In genomic region chr17:36932383-36933173, GRCh38 we compare ENCODE assay signal across 12 cellular contexts. TPM values are rescaled to one million over a fixed set of nuclear protein-coding genes. Genes with fewer than 3 reads are reported as not detected.
DNase-seq lines count a peak whose midpoint lies in the region; ATAC-seq, FAIRE-seq and TF ChIP-seq lines count a peak whose summit lies in the region.
"Had no signal": no experiment of that assay in that cellular context is flagged by ENCODE, and none has a peak within 500 bp of the region (broad histone marks: within the 10 kb centered on the region; RNA-seq: fewer than 3 reads in every experiment).

No MANE protein-coding gene starts in this region.

- no peak overlapping the region for H3K4me3 ChIP-seq in HepG2 (replicated peaks in 1 of 3; ENCODE audit: insufficient read depth in 1 of 3, low read depth in 2 of 3, low read length in 3 of 3)
- no peak overlapping the region for H3K4me3 ChIP-seq in right lobe of liver
- peak overlapping the region; percentile 61 for H3K4me3 ChIP-seq in adipocyte (ENCODE audit: low read length)
- peak overlapping the region; percentile 57 for H3K4me3 ChIP-seq in mesendoderm (ENCODE audit: low read length)
- peak overlapping the region; percentile 3 for H3K4me3 ChIP-seq in urinary bladder (ENCODE audit: low read depth, low read length)

- peak overlapping the region; percentile 48 for H3K23ac ChIP-seq in mesendoderm (ENCODE audit: low read length)

- POLR2A ChIA-PET in HepG2 (lab: Yijun Ruan, JAX) = no interaction called here

- H2BK15ac ChIP-seq in mesendoderm (replicated peaks; ENCODE audit: low read depth) = no peak overlapping the region

- H3K27me3 ChIP-seq in HepG2 (ENCODE audit: control insufficient read depth in 1 of 2, insufficient read depth in 2 of 2, low read length in 2 of 2) (peaks cover 39 to 96% of the 10 kb centered on the region in 2 experiments), right lobe of liver (peaks cover 19 to 58% of the 10 kb centered on the region in 2 donors), adipocyte (replicated peaks; ENCODE audit: control insufficient read depth, insufficient read depth, low read length) (peaks cover 96% of the 10 kb centered on the region), mesendoderm (ENCODE audit: insufficient read depth, low read length, poor library complexity) (peaks cover 19% of the 10 kb centered on the region)

- H4K5ac ChIP-seq in mesendoderm (ENCODE audit: low read length) = no peak overlapping the region

- H4K20me1 ChIP-seq in HepG2 (ENCODE audit: insufficient read depth, low read length) = peaks cover 16% of the 10 kb centered on the region; the same call in 1 of the 2 replicates

- H2AFZ ChIP-seq in HepG2 (ENCODE audit: low read length) = no peak overlapping the region

- no peak for TF ChIP-seq RAD21 in HepG2 (CRISPR knock-in tag; IDR thresholded peaks at IDR 0.05)

- H3K18ac ChIP-seq in mesendoderm (ENCODE audit: low read length) = peak overlapping the region; percentile 72

- H2AK5ac ChIP-seq in mesendoderm (ENCODE audit: low read length) = peak overlapping the region; percentile 92

- no peak overlapping the region for H2BK120ac ChIP-seq in mesendoderm (ENCODE audit: low read depth, low read length)

- H3K4me1 ChIP-seq in HepG2 (ENCODE audit: insufficient read depth, low read length) (peaks cover 42% of the 10 kb centered on the region), right lobe of liver (peaks cover 0 to 43% (median 5%) of the 10 kb centered on the region in 4 donors), adipocyte (ENCODE audit: control insufficient read depth, insufficient read depth, low read length) (peaks cover 12% of the 10 kb centered on the region), mesendoderm (ENCODE audit: control insufficient read depth, low read depth, low read length) (peaks cover 35% of the 10 kb centered on the region), urinary bladder (ENCODE audit: insufficient read depth) (no peaks in the 10 kb centered on the region)

- intact Hi-C loops in HepG2 (cut with micrococcal nuclease; ENCODE audit: unreplicated experiment) = no loop called here
- intact Hi-C loops in right lobe of liver (cut with DNase I) = no loop called here

- TF ChIP-seq EP300 in HepG2 (IDR thresholded peaks at IDR 0.05; ENCODE audit: low read depth in 2 of 2, low read length in 2 of 2) (no peak), HepG2 (CRISPR knock-in tag; IDR thresholded peaks at IDR 0.05; ENCODE audit: borderline replicate concordance) (no peak)

- no peak overlapping the region for H3K9ac ChIP-seq in HepG2 (ENCODE audit: insufficient read depth, low read depth, low read length)
- no peak overlapping the region for H3K9ac ChIP-seq in adipocyte (ENCODE audit: low read length)
- H3K9ac ChIP-seq in mesendoderm (ENCODE audit: low read length) = peak overlapping the region; percentile 99

- FAIRE-seq in HepG2 (lab: Jason Lieb, UNC) = no peak

- no peaks in the 10 kb centered on the region for H3K9me3 ChIP-seq in HepG2 (ENCODE audit: low read length)
- H3K9me3 ChIP-seq in right lobe of liver = no peaks in the 10 kb centered on the region
- H3K9me3 ChIP-seq in adipocyte (ENCODE audit: control insufficient read depth, low read length) = peaks cover 5% of the 10 kb centered on the region
- H3K9me3 ChIP-seq: gastroesophageal sphincter had no signal

- CTCF ChIA-PET in HepG2 (lab: Yijun Ruan, JAX; ENCODE audit: low intra/inter-chr PET ratio, low total read pairs) = no interaction called here

- H2BK5ac ChIP-seq in mesendoderm (ENCODE audit: low read length) = peak overlapping the region; percentile 49

- no peak overlapping the region for H3K4ac ChIP-seq in mesendoderm (ENCODE audit: low read depth, low read length)

- H3K79me2 ChIP-seq in HepG2 (ENCODE audit: insufficient read depth, low read length) = no peaks in the 10 kb centered on the region
- peaks cover 57% of the 10 kb centered on the region for H3K79me2 ChIP-seq in mesendoderm (ENCODE audit: control insufficient read depth, insufficient read depth, low read length)

- TF ChIP-seq CTCF in HepG2 (CRISPR knock-in tag; IDR thresholded peaks at IDR 0.05) (no peak), right lobe of liver (IDR thresholded peaks at IDR 0.05) (no peak)

- no peak overlapping the region for H4K8ac ChIP-seq in mesendoderm (ENCODE audit: low read depth, low read length)

- H3K4me2 ChIP-seq in HepG2 (ENCODE audit: low read depth, low read length) = no peak overlapping the region
- peak overlapping the region; percentile 61 for H3K4me2 ChIP-seq in mesendoderm (ENCODE audit: low read length)

- WGBS in HepG2 (ENCODE audit: low lambda C conversion rate) = 28% methylated on average over 32 of the region's 36 CpGs
- WGBS in right lobe of liver (ENCODE audit: insufficient coverage, low coverage, low lambda C conversion rate, missing lambda C conversion rate) = 4% methylated on average over 30 of the region's 36 CpGs
- WGBS in mesendoderm (ENCODE audit: extremely low coverage, insufficient coverage, low lambda C conversion rate) = no CpG with 5 or more reads among the region's 36 CpGs
- WGBS in urinary bladder = 4% methylated on average over 36 of the region's 36 CpGs

- H3K36me3 ChIP-seq in HepG2 (replicated peaks in 1 of 2; ENCODE audit: control insufficient read depth in 1 of 2, insufficient read depth in 2 of 2, low read length in 2 of 2) (no peaks in the 10 kb centered on the region), right lobe of liver (no peaks in the 10 kb centered on the region), adipocyte (ENCODE audit: control insufficient read depth, insufficient read depth, low read length, severe bottlenecking) (no peaks in the 10 kb centered on the region), mesendoderm (ENCODE audit: control insufficient read depth, insufficient read depth, low read length) (peaks cover 8% of the 10 kb centered on the region), urinary bladder (ENCODE audit: insufficient read depth) (no peaks in the 10 kb centered on the region)
- H3K36me3 ChIP-seq: gastroesophageal sphincter had no signal

- DNase-seq in HepG2 (ENCODE audit: low spot score) (no peak), right lobe of liver (no peak), adipocyte (ENCODE audit: low read depth) (no peak), mesendoderm (no peak), HCEC 1CT (no peak)
- DNase-seq: anterior cingulate cortex, posterior cingulate gyrus had no signal

- no peak for ATAC-seq in HepG2
- ATAC-seq in right lobe of liver = no peak
- no peak for ATAC-seq in HG03457 (IDR thresholded peaks at IDR 0.05; ENCODE audit: unreplicated experiment)
- ATAC-seq in HG02623 (IDR thresholded peaks at IDR 0.05; ENCODE audit: unreplicated experiment) = no peak
- ATAC-seq: gastroesophageal sphincter, HCT116 had no signal

- H3K79me1 ChIP-seq in mesendoderm (ENCODE audit: low read length) = peaks cover 14% of the 10 kb centered on the region

- no TSS peak for BruUV-seq in HepG2 (replicated peaks; lab: Mats Ljungman, UMichigan)

- TF ChIP-seq POLR2A in HepG2 (IDR thresholded peaks at IDR 0.05; ENCODE audit: insufficient read depth in 1 of 2, low read depth in 2 of 2, low read length in 2 of 2) (no peak), right lobe of liver (IDR thresholded peaks at IDR 0.05) (no peak)

- peak overlapping the region; percentile 98 for H3K56ac ChIP-seq in mesendoderm (ENCODE audit: low read length)

- H3K27ac ChIP-seq in HepG2 (ENCODE audit: extremely low read length, insufficient read depth, low read length) (no peak overlapping the region), right lobe of liver (no peak overlapping the region), mesendoderm (ENCODE audit: low read depth, low read length) (no peak overlapping the region), urinary bladder (ENCODE audit: low read depth) (no peak overlapping the region)
- H3K27ac ChIP-seq: gastroesophageal sphincter had no signal

- in situ Hi-C loops in HepG2 (cut with HindIII; ENCODE audit: extremely low pct_ligation_motif_present, low pct_unique_long_range_greater_than_20kb) = no loop called here

RNA-seq across cellular contexts. Expression of gene LHX1, which starts 4.7 kb away (rescaled TPM):
- total RNA-seq in HepG2 (2016; rRNA removed; fragmentation: Illumina TruSeq; extraction: Trizol) = not detected in 2 replicates
- total RNA-seq in HepG2 (2016; cell fraction: cytosol; rRNA removed; fragmentation: Illumina TruSeq; extraction: Trizol; ENCODE audit: low read depth) = not detected in 2 replicates
- total RNA-seq in HepG2 (2016; cell fraction: insoluble cytoplasmic fraction; rRNA removed; fragmentation: Illumina TruSeq; extraction: Trizol) = not detected in 2 replicates
- total RNA-seq in HepG2 (2016; cell fraction: membrane; rRNA removed; fragmentation: Illumina TruSeq; extraction: Trizol) = not detected in 2 replicates
- total RNA-seq in HepG2 (2016; cell fraction: nucleus; rRNA removed; fragmentation: Illumina TruSeq; extraction: Trizol) = not detected in 2 replicates
- not detected in 2 replicates for polyA plus RNA-seq in HepG2 (2011; rRNA removed)
- not detected in 2 replicates for polyA plus RNA-seq in HepG2 (2011; cell fraction: cytosol; rRNA removed)
- polyA plus RNA-seq in HepG2 (2011; cell fraction: nucleus; rRNA removed) = not detected in 2 replicates
- polyA plus RNA-seq in HepG2 (2012) = not detected in 2 replicates
- polyA plus RNA-seq in HepG2 (2016; cell fraction: cytosol; fragmentation: Illumina TruSeq; extraction: Trizol; ENCODE audit: low read depth) = not detected in 2 replicates
- polyA plus RNA-seq in HepG2 (2016; cell fraction: insoluble cytoplasmic fraction; fragmentation: Illumina TruSeq; extraction: Trizol; ENCODE audit: low read depth) = not detected in 2 replicates
- not detected in 2 replicates for polyA plus RNA-seq in HepG2 (2016; cell fraction: membrane; fragmentation: Illumina TruSeq; extraction: Trizol; ENCODE audit: low read depth)
- polyA plus RNA-seq in HepG2 (2016; cell fraction: nucleus; fragmentation: Illumina TruSeq; extraction: Trizol; ENCODE audit: insufficient read depth, low read depth) = not detected in 2 replicates
- 0.07 TPM in 1 of 2 replicates, not detected in the other for polyA minus RNA-seq in HepG2 (2011; rRNA and poly(A)+ RNA removed; ENCODE audit: low replicate concordance)
- not detected in 2 replicates for polyA minus RNA-seq in HepG2 (2011; cell fraction: cytosol; rRNA and poly(A)+ RNA removed)
- polyA minus RNA-seq in HepG2 (2011; cell fraction: nucleus; rRNA and poly(A)+ RNA removed) = not detected in 2 replicates
- not detected for total RNA-seq in right lobe of liver
- polyA plus RNA-seq in mesendoderm (2013, experiment 1 of 2) = 20.5 TPM
- 18.4 TPM for polyA plus RNA-seq in mesendoderm (2013, experiment 2 of 2)
- total RNA-seq in urinary bladder = 0.05 TPM
- polyA plus RNA-seq in urinary bladder = not detected
- total RNA-seq: gastroesophageal sphincter had no signal

RNA-seq across cellular contexts. Expression of gene AATF, which starts 16.2 kb away (rescaled TPM):
- total RNA-seq in HepG2 (2016; rRNA removed; fragmentation: Illumina TruSeq; extraction: Trizol) (53.3 and 58.1 TPM in 2 replicates), right lobe of liver (10 to 100 TPM; 13.2 to 19.5 (median 16.7) TPM), urinary bladder (11.3 TPM)
- 22.9 and 24.6 TPM in 2 replicates for total RNA-seq in HepG2 (2016; cell fraction: cytosol; rRNA removed; fragmentation: Illumina TruSeq; extraction: Trizol; ENCODE audit: low read depth)
- total RNA-seq in HepG2 (2016; cell fraction: insoluble cytoplasmic fraction; rRNA removed; fragmentation: Illumina TruSeq; extraction: Trizol) = 54.6 and 57.3 TPM in 2 replicates
- total RNA-seq in HepG2 (2016; cell fraction: membrane; rRNA removed; fragmentation: Illumina TruSeq; extraction: Trizol) = 20.4 and 22.0 TPM in 2 replicates
- 24.9 and 25.3 TPM in 2 replicates for total RNA-seq in HepG2 (2016; cell fraction: nucleus; rRNA removed; fragmentation: Illumina TruSeq; extraction: Trizol)
- polyA plus RNA-seq in HepG2 (2011; rRNA removed) (9.1 and 9.8 TPM in 2 replicates), urinary bladder (46.0 TPM)
- polyA plus RNA-seq in HepG2 (2011; cell fraction: cytosol; rRNA removed) = 5.9 and 7.0 TPM in 2 replicates
- polyA plus RNA-seq in HepG2 (2011; cell fraction: nucleus; rRNA removed) = 5.9 and 6.1 TPM in 2 replicates
- 25.3 and 27.5 TPM in 2 replicates for polyA plus RNA-seq in HepG2 (2012)
- 10.2 and 11.6 TPM in 2 replicates for polyA plus RNA-seq in HepG2 (2016; cell fraction: cytosol; fragmentation: Illumina TruSeq; extraction: Trizol; ENCODE audit: low read depth)
- 66.2 and 74.8 TPM in 2 replicates for polyA plus RNA-seq in HepG2 (2016; cell fraction: insoluble cytoplasmic fraction; fragmentation: Illumina TruSeq; extraction: Trizol; ENCODE audit: low read depth)
- 14.2 and 18.0 TPM in 2 replicates for polyA plus RNA-seq in HepG2 (2016; cell fraction: membrane; fragmentation: Illumina TruSeq; extraction: Trizol; ENCODE audit: low read depth)
- 37.9 and 39.6 TPM in 2 replicates for polyA plus RNA-seq in HepG2 (2016; cell fraction: nucleus; fragmentation: Illumina TruSeq; extraction: Trizol; ENCODE audit: insufficient read depth, low read depth)
- polyA minus RNA-seq in HepG2 (2011; rRNA and poly(A)+ RNA removed; ENCODE audit: low replicate concordance) = 11.9 and 35.7 TPM in 2 replicates
- 11.3 and 12.7 TPM in 2 replicates for polyA minus RNA-seq in HepG2 (2011; cell fraction: cytosol; rRNA and poly(A)+ RNA removed)
- polyA minus RNA-seq in HepG2 (2011; cell fraction: nucleus; rRNA and poly(A)+ RNA removed) = 10.6 and 15.5 TPM in 2 replicates
- 118 TPM for polyA plus RNA-seq in mesendoderm (2013, experiment 1 of 2)
- 114 TPM for polyA plus RNA-seq in mesendoderm (2013, experiment 2 of 2)

Comparison
In these comparisons a context has a peak if more than half of its experiments do, and no peak if none do; other contexts are left out.
1. H3K4me3 ChIP-seq: peak in adipocyte (single experiment), mesendoderm (single experiment) and urinary bladder (single experiment); none in HepG2 (0 of 3) and right lobe of liver (0 of 3).